20 cellular contexts compared by ENCODE assay signal in genomic region chr7:141956084-141956483, GRCh38. TPM values are rescaled to one million over a fixed set of nuclear protein-coding genes. Genes with fewer than 3 reads are reported as not detected.
DNase-seq lines count a peak whose midpoint lies in the region; ATAC-seq and TF ChIP-seq lines count a peak whose summit lies in the region.
"Had no signal": no experiment of that assay in that cellular context is flagged by ENCODE, and none has a peak within 500 bp of the region (broad histone marks: within the 10 kb centered on the region; RNA-seq: fewer than 3 reads in every experiment).

No MANE protein-coding gene starts in this region.

- no peaks in the 10 kb centered on the region for H3K4me1 Mint-ChIP-seq in osteocyte (ENCODE audit: unreplicated experiment)
- H3K4me1 Mint-ChIP-seq: activated CD8-positive, alpha-beta memory T cell treated with anti-CD3 and anti-CD28 coated beads, Interleukin-2, amount 10 ng/mL, durations not matched to agents 7 days and 5 days; immature natural killer cell; nephron progenitor cell had no signal

- H3K36me3 Mint-ChIP-seq in osteocyte (ENCODE audit: unreplicated experiment), result no peaks in the 10 kb centered on the region
- H3K36me3 Mint-ChIP-seq: activated CD8-positive, alpha-beta memory T cell treated with anti-CD3 and anti-CD28 coated beads, Interleukin-2, amount 10 ng/mL, durations not matched to agents 7 days and 5 days; immature natural killer cell had no signal

- DNase-seq in AML-193 (lab: John Stamatoyannopoulos, UW) (peak; percentile 94 to 97), Kasumi-1 (lab: John Stamatoyannopoulos, UW) (peak; percentile 96 to 97), SIG-M5 treated with dmso at 0.1 percent for 504 hours (lab: John Stamatoyannopoulos, UW; ENCODE audit: unreplicated experiment) (peak; percentile 86), medulla oblongata (ENCODE audit: extremely low spot score) (peak; percentile 41), osteocyte (ENCODE audit: extremely low spot score, unreplicated experiment) (no peak), NCI-H82 treated with DMSO at 0.1 percent for 48 hours (lab: John Stamatoyannopoulos, UW; ENCODE audit: unreplicated experiment) (no peak), DMS114 treated with DMSO at 0.1 percent for 48 hours (lab: John Stamatoyannopoulos, UW; ENCODE audit: unreplicated experiment) (no peak)
- DNase-seq: activated CD8-positive, alpha-beta memory T cell treated with anti-CD3 and anti-CD28 coated beads, Interleukin-2, amount 10 ng/mL, durations not matched to agents 7 days and 5 days; activated naive CD8-positive, alpha-beta T cell treated with anti-CD3 and anti-CD28 coated beads, Interleukin-2, amount 50 U/mL, for 24 hours; caudate nucleus; head of caudate nucleus; immature natural killer cell; NCI-H2171 treated with DMSO at 0.1 percent for 48 hours; nephron progenitor cell had no signal

- H3K4me3 Mint-ChIP-seq in osteocyte (ENCODE audit: unreplicated experiment), result no peak overlapping the region
- H3K4me3 Mint-ChIP-seq: activated CD8-positive, alpha-beta memory T cell treated with anti-CD3 and anti-CD28 coated beads, Interleukin-2, amount 10 ng/mL, durations not matched to agents 7 days and 5 days; activated naive CD8-positive, alpha-beta T cell treated with anti-CD3 and anti-CD28 coated beads, Interleukin-2, amount 50 U/mL, for 24 hours; immature natural killer cell; nephron progenitor cell had no signal

- no peak for ATAC-seq in HG02884 (IDR thresholded peaks at IDR 0.05; ENCODE audit: unreplicated experiment)
- ATAC-seq: activated CD8-positive, alpha-beta memory T cell treated with anti-CD3 and anti-CD28 coated beads, Interleukin-2, amount 10 ng/mL, durations not matched to agents 7 days and 5 days; activated naive CD8-positive, alpha-beta T cell treated with anti-CD3 and anti-CD28 coated beads, Interleukin-2, amount 50 U/mL, for 24 hours; K562 had no signal

- H3K27me3 Mint-ChIP-seq in osteocyte (ENCODE audit: unreplicated experiment), result peaks cover 4% of the 10 kb centered on the region
- H3K27me3 Mint-ChIP-seq: activated CD8-positive, alpha-beta memory T cell treated with anti-CD3 and anti-CD28 coated beads, Interleukin-2, amount 10 ng/mL, durations not matched to agents 7 days and 5 days had no signal

- TF ChIP-seq CTCF in osteocyte (IDR thresholded peaks at IDR 0.05), result no peak

- H3K27ac Mint-ChIP-seq in osteocyte (ENCODE audit: unreplicated experiment), result no peak overlapping the region
- H3K27ac Mint-ChIP-seq: activated CD8-positive, alpha-beta memory T cell treated with anti-CD3 and anti-CD28 coated beads, Interleukin-2, amount 10 ng/mL, durations not matched to agents 7 days and 5 days; activated naive CD8-positive, alpha-beta T cell treated with anti-CD3 and anti-CD28 coated beads, Interleukin-2, amount 50 U/mL, for 24 hours; activated T-helper 2 cell treated with anti-CD3 and anti-CD28 coated beads, Interferon-gamma antibody, Interleukin-2, Interleukin-4, amounts not matched to agents 10 μg/mL and 5 μg/mL and 100 μg/mL, durations not matched to agents 14 hours and 24 hours and 36 hours; immature natural killer cell had no signal

- H3K9me3 Mint-ChIP-seq in osteocyte (ENCODE audit: unreplicated experiment), result no peaks in the 10 kb centered on the region
- H3K9me3 Mint-ChIP-seq: activated T-helper 2 cell treated with anti-CD3 and anti-CD28 coated beads, Interferon-gamma antibody, Interleukin-2, Interleukin-4, amounts not matched to agents 10 μg/mL and 5 μg/mL and 100 μg/mL, durations not matched to agents 14 hours and 24 hours and 36 hours; nephron progenitor cell had no signal

RNA-seq across cellular contexts. Expression of gene CLEC5A, which starts 9.3 kb away (rescaled TPM):
- not detected in 2 replicates for total RNA-seq in osteocyte
- total RNA-seq: activated CD8-positive, alpha-beta memory T cell treated with anti-CD3 and anti-CD28 coated beads, Interleukin-2, amount 10 ng/mL, durations not matched to agents 7 days and 5 days; activated T-helper 2 cell treated with anti-CD3 and anti-CD28 coated beads, Interferon-gamma antibody, Interleukin-2, Interleukin-4, amounts not matched to agents 10 μg/mL and 5 μg/mL and 100 μg/mL, durations not matched to agents 14 hours and 24 hours and 36 hours; K562; lung microvascular endothelial cell had no signal

RNA-seq across cellular contexts. Expression of gene TAS2R38, which starts 17.5 kb away (rescaled TPM):
- not detected in 2 replicates for total RNA-seq in osteocyte
- total RNA-seq: activated CD8-positive, alpha-beta memory T cell treated with anti-CD3 and anti-CD28 coated beads, Interleukin-2, amount 10 ng/mL, durations not matched to agents 7 days and 5 days; activated T-helper 2 cell treated with anti-CD3 and anti-CD28 coated beads, Interferon-gamma antibody, Interleukin-2, Interleukin-4, amounts not matched to agents 10 μg/mL and 5 μg/mL and 100 μg/mL, durations not matched to agents 14 hours and 24 hours and 36 hours; esophagus muscularis mucosa; K562; lung microvascular endothelial cell; thoracic aorta had no signal

RNA-seq across cellular contexts. Expression of gene MGAM, which starts 39.6 kb away (rescaled TPM):
- not detected in 2 replicates for total RNA-seq in osteocyte
- total RNA-seq: activated CD8-positive, alpha-beta memory T cell treated with anti-CD3 and anti-CD28 coated beads, Interleukin-2, amount 10 ng/mL, durations not matched to agents 7 days and 5 days; activated T-helper 2 cell treated with anti-CD3 and anti-CD28 coated beads, Interferon-gamma antibody, Interleukin-2, Interleukin-4, amounts not matched to agents 10 μg/mL and 5 μg/mL and 100 μg/mL, durations not matched to agents 14 hours and 24 hours and 36 hours; lung microvascular endothelial cell had no signal

RNA-seq across cellular contexts. Expression of gene OR9A4, which starts 39.9 kb away (rescaled TPM):
- total RNA-seq in osteocyte, result not detected in 2 replicates
- total RNA-seq: activated CD8-positive, alpha-beta memory T cell treated with anti-CD3 and anti-CD28 coated beads, Interleukin-2, amount 10 ng/mL, durations not matched to agents 7 days and 5 days; activated T-helper 2 cell treated with anti-CD3 and anti-CD28 coated beads, Interferon-gamma antibody, Interleukin-2, Interleukin-4, amounts not matched to agents 10 μg/mL and 5 μg/mL and 100 μg/mL, durations not matched to agents 14 hours and 24 hours and 36 hours; K562; lung microvascular endothelial cell; thoracic aorta had no signal

Comparison
In these comparisons a context has a peak if more than half of its experiments do, and no peak if none do; other contexts are left out.
1. DNase-seq: peak in AML-193 (2 of 2), Kasumi-1 (2 of 2), SIG-M5 treated with dmso at 0.1 percent for 504 hours (single experiment) and medulla oblongata (single experiment); none in osteocyte (single experiment), NCI-H82 treated with DMSO at 0.1 percent for 48 hours (single experiment) and DMS114 treated with DMSO at 0.1 percent for 48 hours (single experiment).